33 cellular contexts compared by ENCODE assay signal in the genomic region with DNA sequence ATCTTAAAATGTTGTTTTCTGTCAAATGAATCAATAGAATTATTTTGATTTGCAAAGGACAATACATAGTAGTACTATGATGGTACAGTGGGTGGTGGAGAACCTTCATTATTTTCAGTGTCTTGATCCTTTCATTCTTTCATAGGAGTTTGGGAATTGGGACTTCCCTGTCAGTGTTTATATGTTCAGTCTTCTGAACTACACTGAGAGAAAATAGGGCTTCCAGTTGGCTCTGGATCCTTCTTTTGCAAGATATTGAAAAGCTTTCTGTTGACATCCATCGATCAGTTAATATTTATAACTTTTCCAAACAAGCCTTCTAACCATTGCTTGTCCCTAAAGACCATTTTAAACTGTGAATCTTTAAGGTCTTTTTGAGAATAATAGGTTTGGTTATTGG.
"Had no signal": no experiment of that assay in that cellular context is flagged by ENCODE, and none has a peak within 500 bp of the region (broad histone marks: within the 10 kb centered on the region; RNA-seq: fewer than 3 reads in every experiment).

No MANE protein-coding gene starts in this region.

- FAIRE-seq: astrocyte, bronchial epithelial cell had no signal

- H3K36me3 ChIP-seq: ascending aorta, brain microvascular endothelial cell, breast epithelium, cardiac muscle cell had no signal

- H3K9me3 ChIP-seq: ascending aorta, body of pancreas, breast epithelium had no signal

- H3K27me3 ChIP-seq: ascending aorta, body of pancreas, brain microvascular endothelial cell, breast epithelium, cardiac muscle cell had no signal

- H3K4me1 ChIP-seq: ascending aorta, body of pancreas, breast epithelium had no signal

- H3K27ac ChIP-seq: ascending aorta, body of pancreas, brain microvascular endothelial cell, breast epithelium, cardiac muscle cell had no signal

- ATAC-seq: activated naive CD8-positive, alpha-beta T cell treated with anti-CD3 and anti-CD28 coated beads, Interleukin-2, amount 50 U/mL, for 24 hours; activated T-cell treated with anti-CD3 and anti-CD28 coated beads, Interleukin-2, amount 50 U/mL, for 4 hours; activated T-cell treated with anti-CD3 and anti-CD28 coated beads, Interleukin-2, amount 50 U/mL, for 72 hours; activated T-helper 17 cell treated with anti-CD3 and anti-CD28 coated beads, Interleukin-2, amount 50 U/mL, for 72 hours; body of pancreas had no signal

- H3K4me3 ChIP-seq: ascending aorta, body of pancreas, breast epithelium, cardiac muscle cell had no signal

- DNase-seq: activated effector memory CD4-positive, alpha-beta T cell treated with anti-CD3 and anti-CD28 coated beads, Interleukin-2, amount 50 U/mL, for 16 hours; activated effector memory CD4-positive, alpha-beta T cell treated with Interleukin-2 at 50 U/mL for 16 hours; activated gamma-delta T cell; activated gamma-delta T cell treated with Interleukin-2 at 50 U/mL for 16 hours; activated naive CD4-positive, alpha-beta T cell; activated naive CD4-positive, alpha-beta T cell treated with anti-CD3 and anti-CD28 coated beads for 36 hours; activated naive CD4-positive, alpha-beta T cell treated with anti-CD3 and anti-CD28 coated beads, Interleukin-2, amount 10 ng/mL, durations not matched to agents 7 days and 5 days; activated naive CD4-positive, alpha-beta T cell treated with anti-CD3 and anti-CD28 coated beads, Interleukin-2, amount 50 U/mL, for 16 hours; activated naive CD4-positive, alpha-beta T cell treated with Interleukin-2 at 50 U/mL for 16 hours; activated naive CD8-positive, alpha-beta T cell treated with anti-CD3 and anti-CD28 coated beads for 36 hours; activated naive CD8-positive, alpha-beta T cell treated with anti-CD3 and anti-CD28 coated beads, Interleukin-2, amount 10 ng/mL, durations not matched to agents 7 days and 5 days; activated naive CD8-positive, alpha-beta T cell treated with anti-CD3 and anti-CD28 coated beads, Interleukin-2, amount 50 U/mL, for 24 hours; activated T-cell treated with anti-CD3 and anti-CD28 coated beads for 4 hours; activated T-cell treated with anti-CD3 and anti-CD28 coated beads, Interleukin-2, amount 50 U/mL, for 1 hour; activated T-cell treated with anti-CD3 and anti-CD28 coated beads, Interleukin-2, amount 50 U/mL, for 24 hours; activated T-cell treated with anti-CD3 and anti-CD28 coated beads, Interleukin-2, amount 50 U/mL, for 4 hours; activated T-cell treated with anti-CD3 and anti-CD28 coated beads, Interleukin-2, amount 50 U/mL, for 48 hours; activated T-cell treated with anti-CD3 and anti-CD28 coated beads, Interleukin-2, amount 50 U/mL, for 72 hours; amniotic stem cell; amygdala; anterior cingulate cortex; aorta; body of pancreas; brain microvascular endothelial cell; caudate nucleus; central memory CD4-positive, alpha-beta T cell; cerebellar nuclear complex had no signal
